Comparison of ENCODE assay signal across 7 cellular contexts in the genomic region with DNA sequence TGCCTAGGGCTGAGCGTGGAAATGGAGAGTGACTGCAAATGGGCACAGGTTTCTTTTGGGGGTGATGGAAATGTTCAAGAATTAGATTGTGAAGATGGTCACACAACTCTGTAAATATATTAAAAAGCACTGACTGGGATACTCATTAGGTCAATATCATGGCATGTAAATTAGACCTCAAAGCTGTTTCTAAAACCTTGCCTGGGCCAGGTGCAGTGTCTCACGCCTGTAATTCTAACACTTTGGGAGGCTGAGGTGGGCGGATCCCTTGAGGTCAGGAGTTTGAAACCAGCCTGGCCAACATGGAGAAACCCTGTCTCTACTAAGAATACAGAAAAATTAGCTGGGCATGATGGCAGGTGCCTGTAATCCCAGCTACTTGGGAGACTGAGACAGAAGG.
A peak's percentile ranks its signal among the peaks of the same experiment; 100 is the strongest.
DNase-seq lines count a peak whose midpoint lies in the region; ATAC-seq and TF ChIP-seq lines count a peak whose summit lies in the region.
"Not testable (repeated sequence)": the region's sequence is repeated elsewhere in the genome, so short reads cannot be mapped to it uniquely, and the experiment has no call there.

No MANE protein-coding gene starts in this region.

- H3K27ac Mint-ChIP-seq in activated T-helper 1 cell treated with anti-CD3 and anti-CD28 coated beads, Interleukin-12 subunit alpha, Interleukin-12 subunit beta, Interleukin-2, Interleukin-4 antibody, amounts not matched to agents 30 ng/mL and 10 ng/mL and 1 ng/mL, durations not matched to agents 14 hours and 24 hours and 36 hours = peak overlapping the region; percentile 5
- peak overlapping the region in 7 of 9 donors; percentile 32 to 97 (median 85) for H3K27ac Mint-ChIP-seq in naive thymus-derived CD4-positive, alpha-beta T cell

- H3F3A ChIP-seq in OCI-LY1 (ENCODE audit: insufficient read depth, low read length) = not testable (repeated sequence)

- H3K9me3 ChIP-seq in OCI-LY1 (ENCODE audit: low read length); naive thymus-derived CD4-positive, alpha-beta T cell (ENCODE audit: control insufficient read depth in 2 of 3, low read length in 3 of 3): not testable (repeated sequence)

- not testable (repeated sequence) for TF ChIP-seq CTCF in GM12865 (IDR thresholded peaks at IDR 0.05; ENCODE audit: insufficient read depth, low read depth, low read length, missing control alignments); OCI-LY1 (IDR thresholded peaks at IDR 0.05; ENCODE audit: low read length)

- not testable (repeated sequence) for H3K27me3 Mint-ChIP-seq in activated T-helper 1 cell treated with anti-CD3 and anti-CD28 coated beads, Interleukin-12 subunit alpha, Interleukin-12 subunit beta, Interleukin-2, Interleukin-4 antibody, amounts not matched to agents 30 ng/mL and 10 ng/mL and 1 ng/mL, durations not matched to agents 14 hours and 24 hours and 36 hours (ENCODE audit: insufficient read depth); naive thymus-derived CD4-positive, alpha-beta T cell

- CTCF ChIA-PET in naive thymus-derived CD4-positive, alpha-beta T cell (lab: Charles Lee) = interaction anchor here (1.0 kb wide), 1 partner anchor 55 kb away, joined by 7 read pairs; no protein-coding TSS in a partner anchor

- H3K4me2 ChIP-seq in OCI-LY1 (ENCODE audit: low read length) = peak overlapping the region; percentile 90

- peaks cover 12% of the 10 kb centered on the region for H3K36me3 Mint-ChIP-seq in activated T-helper 1 cell treated with anti-CD3 and anti-CD28 coated beads, Interleukin-12 subunit alpha, Interleukin-12 subunit beta, Interleukin-2, Interleukin-4 antibody, amounts not matched to agents 30 ng/mL and 10 ng/mL and 1 ng/mL, durations not matched to agents 14 hours and 24 hours and 36 hours (ENCODE audit: low read depth)
- H3K36me3 Mint-ChIP-seq in naive thymus-derived CD4-positive, alpha-beta T cell = peaks cover 0 to 18% (median 0%) of the 10 kb centered on the region in 5 donors

- not testable (repeated sequence) for H3K4me3 Mint-ChIP-seq in activated T-helper 1 cell treated with anti-CD3 and anti-CD28 coated beads, Interleukin-12 subunit alpha, Interleukin-12 subunit beta, Interleukin-2, Interleukin-4 antibody, amounts not matched to agents 30 ng/mL and 10 ng/mL and 1 ng/mL, durations not matched to agents 14 hours and 24 hours and 36 hours
- peak overlapping the region in 9 of 10 donors; percentile 3 to 60 (median 17) for H3K4me3 Mint-ChIP-seq in naive thymus-derived CD4-positive, alpha-beta T cell

- not testable (repeated sequence) for H2AFZ ChIP-seq in OCI-LY1 (ENCODE audit: low read length)

- ATAC-seq in GM19035 (IDR thresholded peaks at IDR 0.05; ENCODE audit: unreplicated experiment) = peak; percentile 51
- ATAC-seq in GM21723 (IDR thresholded peaks at IDR 0.05; ENCODE audit: unreplicated experiment) = peak; percentile 61
- peak; percentile 57 for ATAC-seq in HG03354 (IDR thresholded peaks at IDR 0.05; ENCODE audit: poor library complexity, severe bottlenecking, unreplicated experiment)
- not testable (repeated sequence) for ATAC-seq in naive thymus-derived CD4-positive, alpha-beta T cell

- peak overlapping the region; percentile 94 for H3K9ac ChIP-seq in OCI-LY1 (ENCODE audit: low read length)

- H3K4me1 ChIP-seq in OCI-LY1 (ENCODE audit: insufficient read depth, low read length, severe bottlenecking) = peaks cover 93% of the 10 kb centered on the region
- H3K4me1 ChIP-seq in naive thymus-derived CD4-positive, alpha-beta T cell (ENCODE audit: control insufficient read depth in 2 of 2, insufficient read depth in 2 of 2, low read length in 2 of 2) = peaks cover 43 to 47% of the 10 kb centered on the region in 2 donors

- peak overlapping the region; percentile 90 for H3K27ac ChIP-seq in OCI-LY1 (ENCODE audit: low read depth, low read length, poor library complexity, severe bottlenecking)
- not testable (repeated sequence) for H3K27ac ChIP-seq in naive thymus-derived CD4-positive, alpha-beta T cell (ENCODE audit: low read depth, low read length)

- peaks cover 37% of the 10 kb centered on the region for H3K79me2 ChIP-seq in OCI-LY1 (ENCODE audit: insufficient read depth, low read length)

- peak; percentile 61 for DNase-seq in GM12865 (ENCODE audit: low read depth)
- DNase-seq in activated T-helper 1 cell treated with anti-CD3 and anti-CD28 coated beads, Interleukin-12 subunit alpha, Interleukin-12 subunit beta, Interleukin-2, Interleukin-4 antibody, amounts not matched to agents 30 ng/mL and 10 ng/mL and 1 ng/mL, durations not matched to agents 14 hours and 24 hours and 36 hours (ENCODE audit: low spot score); naive thymus-derived CD4-positive, alpha-beta T cell: not testable (repeated sequence)

- peaks cover 68% of the 10 kb centered on the region for H3K4me1 Mint-ChIP-seq in activated T-helper 1 cell treated with anti-CD3 and anti-CD28 coated beads, Interleukin-12 subunit alpha, Interleukin-12 subunit beta, Interleukin-2, Interleukin-4 antibody, amounts not matched to agents 30 ng/mL and 10 ng/mL and 1 ng/mL, durations not matched to agents 14 hours and 24 hours and 36 hours (ENCODE audit: low read depth)
- peaks cover 7 to 69% (median 61%) of the 10 kb centered on the region in 7 donors for H3K4me1 Mint-ChIP-seq in naive thymus-derived CD4-positive, alpha-beta T cell

- not testable (repeated sequence) for H4K20me1 ChIP-seq in OCI-LY1 (ENCODE audit: insufficient read depth, low read length)

- POLR2A ChIA-PET in naive thymus-derived CD4-positive, alpha-beta T cell (lab: Charles Lee) = not testable (repeated sequence)

- H3K9me3 Mint-ChIP-seq in activated T-helper 1 cell treated with anti-CD3 and anti-CD28 coated beads, Interleukin-12 subunit alpha, Interleukin-12 subunit beta, Interleukin-2, Interleukin-4 antibody, amounts not matched to agents 30 ng/mL and 10 ng/mL and 1 ng/mL, durations not matched to agents 14 hours and 24 hours and 36 hours; naive thymus-derived CD4-positive, alpha-beta T cell: not testable (repeated sequence)

- peak overlapping the region; percentile 47 for H3K4me3 ChIP-seq in GM12865 (ENCODE audit: low read depth, low read length)
- peak overlapping the region; percentile 81 for H3K4me3 ChIP-seq in OCI-LY1 (ENCODE audit: low read depth, low read length, poor library complexity, severe bottlenecking)
- not testable (repeated sequence) for H3K4me3 ChIP-seq in naive thymus-derived CD4-positive, alpha-beta T cell (ENCODE audit: low read length)

- H3K27me3 ChIP-seq in OCI-LY1 (ENCODE audit: insufficient read depth, low read length); naive thymus-derived CD4-positive, alpha-beta T cell (ENCODE audit: control insufficient read depth in 2 of 2, insufficient read depth in 2 of 2, low read length in 2 of 2): not testable (repeated sequence)

- H3K9me2 ChIP-seq in OCI-LY1 (ENCODE audit: low read depth, low read length) = not testable (repeated sequence)

- not testable (repeated sequence) for H3K36me3 ChIP-seq in OCI-LY1 (ENCODE audit: insufficient read depth, low read length); naive thymus-derived CD4-positive, alpha-beta T cell (ENCODE audit: control insufficient read depth in 2 of 3, insufficient read depth in 3 of 3, low read length in 3 of 3)

- intact Hi-C loops in activated T-helper 1 cell treated with anti-CD3 and anti-CD28 coated beads, Interleukin-12 subunit alpha, Interleukin-12 subunit beta, Interleukin-2, Interleukin-4 antibody, amounts not matched to agents 30 ng/mL and 10 ng/mL and 1 ng/mL, durations not matched to agents 14 hours and 24 hours and 36 hours (cut with micrococcal nuclease) = loop anchor here (2.0 kb wide), 1 partner anchor 39 kb away; no protein-coding TSS in a partner anchor
- intact Hi-C loops in naive thymus-derived CD4-positive, alpha-beta T cell (cut with micrococcal nuclease) = not testable (repeated sequence)
